Comparison of ENCODE assay signal across 12 cellular contexts in genomic region chr12:6222009-6222702, GRCh38. TPM values are rescaled to one million over a fixed set of nuclear protein-coding genes. Genes with fewer than 3 reads are reported as not detected.
A peak's percentile ranks its signal among the peaks of the same experiment; 100 is the strongest.
DNase-seq lines count a peak whose midpoint lies in the region; TF ChIP-seq lines count a peak whose summit lies in the region.
"Had no signal": no experiment of that assay in that cellular context is flagged by ENCODE, and none has a peak within 500 bp of the region (broad histone marks: within the 10 kb centered on the region; RNA-seq: fewer than 3 reads in every experiment).

No MANE protein-coding gene starts in this region.

- TF ChIP-seq POLR2A in prostate gland (IDR thresholded peaks at IDR 0.05) = no peak

- H3K27ac ChIP-seq in C4-2B (peak overlapping the region; percentile 95), SJSA1 (0 out of 2 replicates have a peak overlapping the region, but pooled peaks have one; percentile 14), right atrium auricular region (peak overlapping the region; percentile 42 to 57), prostate gland (peak overlapping the region; percentile 94 to 98)
- H3K27ac ChIP-seq: cardiac muscle cell had no signal

- TF ChIP-seq CTCF in C4-2B (conservative IDR thresholded peaks at IDR 0.05) = no peak
- TF ChIP-seq CTCF in right atrium auricular region (IDR thresholded peaks at IDR 0.05) = no peak
- TF ChIP-seq CTCF in prostate gland (IDR thresholded peaks at IDR 0.05) = no peak

- no peak overlapping the region for H3K4me3 ChIP-seq in SJSA1
- no peak overlapping the region for H3K4me3 ChIP-seq in right atrium auricular region
- H3K4me3 ChIP-seq in prostate gland = no peak overlapping the region
- H3K4me3 ChIP-seq: cardiac muscle cell had no signal

- H3K27me3 ChIP-seq in SJSA1 (replicated peaks) (no peaks in the 10 kb centered on the region), right atrium auricular region (no peaks in the 10 kb centered on the region), prostate gland (replicated peaks; ENCODE audit: insufficient read depth) (no peaks in the 10 kb centered on the region)
- H3K27me3 ChIP-seq: cardiac muscle cell had no signal

- intact Hi-C loops in prostate gland (cut with DNase I) = no loop called here

- H3K4me1 ChIP-seq in SJSA1 (replicated peaks) (peaks cover 53% of the 10 kb centered on the region), right atrium auricular region (peaks cover 0 to 89% of the 10 kb centered on the region in 2 donors), prostate gland (replicated peaks) (peaks cover 62% of the 10 kb centered on the region)

- DNase-seq in SJSA1 (ENCODE audit: low read depth in 1 of 2, low spot score in 2 of 2) = no peak
- DNase-seq in right atrium auricular region (ENCODE audit: low spot score) = no peak
- DNase-seq in prostate gland (ENCODE audit: low spot score) = no peak
- DNase-seq in cerebellar nuclear complex (lab: John Stamatoyannopoulos, UW) = no peak
- DNase-seq in RKO (ENCODE audit: low spot score) = no peak
- no peak for DNase-seq in H4 (ENCODE audit: low spot score)
- no peak for DNase-seq in NCI-H2171 treated with DMSO at 0.1 percent for 48 hours (lab: John Stamatoyannopoulos, UW)
- DNase-seq: activated T-cell treated with anti-CD3 and anti-CD28 coated beads for 4 hours, glutamatergic neuron, NCI-H510A treated with DMSO at 0.1 percent for 48 hours had no signal

- 39% methylated on average over 14 of the region's 14 CpGs for WGBS in prostate gland

- peaks cover 63% of the 10 kb centered on the region for H3K36me3 ChIP-seq in SJSA1
- peaks cover 4% of the 10 kb centered on the region for H3K36me3 ChIP-seq in right atrium auricular region
- H3K36me3 ChIP-seq in prostate gland = no peaks in the 10 kb centered on the region
- H3K36me3 ChIP-seq: cardiac muscle cell had no signal

- H3K9me3 ChIP-seq in SJSA1 (replicated peaks) (peaks cover 7% of the 10 kb centered on the region), right atrium auricular region (no peaks in the 10 kb centered on the region), prostate gland (no peaks in the 10 kb centered on the region)

RNA-seq across cellular contexts. Expression of gene CD9, which starts 22.0 kb away (rescaled TPM):
- total RNA-seq in SJSA1 (2014; rRNA removed; shearing (Covaris generic)) = 279 and 304 TPM in 2 replicates
- total RNA-seq in right atrium auricular region (100 to 1,000 TPM; 126 to 230 TPM), prostate gland (100 to 1,000 TPM; 198 to 845 TPM)
- total RNA-seq in H4 (2014; rRNA removed; shearing (Covaris generic)) = 86.6 and 133 TPM in 2 replicates

Comparison
In these comparisons a context has a peak if more than half of its experiments do, and no peak if none do; other contexts are left out.
1. H3K27ac ChIP-seq: peak in every context shown above with its lines; median percentile 96 in prostate gland; 95 in C4-2B; 50 in right atrium auricular region; 14 in SJSA1.